ENCODE assay signal across 11 cellular contexts in genomic region chr20:41143354-41143753, GRCh38. TPM values are rescaled to one million over a fixed set of nuclear protein-coding genes. Genes with fewer than 3 reads are reported as not detected.
DNase-seq lines count a peak whose midpoint lies in the region; ATAC-seq and TF ChIP-seq lines count a peak whose summit lies in the region.
"Had no signal": no experiment of that assay in that cellular context is flagged by ENCODE, and none has a peak within 500 bp of the region (broad histone marks: within the 10 kb centered on the region; RNA-seq: fewer than 3 reads in every experiment).

No MANE protein-coding gene starts in this region.

- no peak for TF ChIP-seq CTCF in osteocyte (IDR thresholded peaks at IDR 0.05)

- 57 to 63% methylated on average over 2 of the region's 2 CpGs for WGBS in esophagus, 2 donors

- DNase-seq in T-helper 2 cell treated with Interferon-gamma antibody and Interleukin-4, amounts not matched to agents 5 μg/mL and 100 μg/mL, for 36 hours (ENCODE audit: low spot score): no peak
- DNase-seq in T-helper 2 cell: no peak
- no peak for DNase-seq in T-cell
- no peak for DNase-seq in osteocyte (ENCODE audit: extremely low spot score, unreplicated experiment)
- DNase-seq in NCI-H2029 (lab: John Stamatoyannopoulos, UW): no peak
- no peak for DNase-seq in putamen (ENCODE audit: low spot score)
- DNase-seq: amygdala; stimulated activated CD4-positive, alpha-beta T cell treated with anti-CD3 and anti-CD28 coated beads, Interleukin-2, amount 100 ng/mL, for 24 hours had no signal

- POLR2A ChIA-PET in T-cell (lab: Charles Lee): interaction anchor here (0.5 kb wide), 2 partner anchors 14 to 36 kb away, joined by 3 to 4 read pairs; no protein-coding TSS in a partner anchor

- no peak for ATAC-seq in T-cell (replicated peaks in 1 of 4)

- peak overlapping the region; percentile 92 for H3K4me3 Mint-ChIP-seq in T-helper 2 cell treated with Interferon-gamma antibody and Interleukin-4, amounts not matched to agents 5 μg/mL and 100 μg/mL, for 36 hours
- H3K4me3 Mint-ChIP-seq in T-cell (peak overlapping the region; percentile 86 to 90 (median 89)), osteocyte (ENCODE audit: unreplicated experiment) (no peak overlapping the region)
- H3K4me3 Mint-ChIP-seq in stimulated activated naive CD8-positive, alpha-beta T cell treated with anti-CD3 and anti-CD28 coated beads, Interleukin-15, Interleukin-2, amounts not matched to agents 100 ng/mL and 50 ng/mL, for 24 hours: peak overlapping the region; percentile 86

- no peaks in the 10 kb centered on the region for H3K27me3 Mint-ChIP-seq in T-helper 2 cell treated with Interferon-gamma antibody and Interleukin-4, amounts not matched to agents 5 μg/mL and 100 μg/mL, for 36 hours (ENCODE audit: low read depth)
- no peaks in the 10 kb centered on the region for H3K27me3 Mint-ChIP-seq in T-cell
- no peaks in the 10 kb centered on the region for H3K27me3 Mint-ChIP-seq in stimulated activated naive CD8-positive, alpha-beta T cell treated with anti-CD3 and anti-CD28 coated beads, Interleukin-15, Interleukin-2, amounts not matched to agents 100 ng/mL and 50 ng/mL, for 24 hours
- H3K27me3 Mint-ChIP-seq in osteocyte (ENCODE audit: unreplicated experiment): no peaks in the 10 kb centered on the region

- CTCF ChIA-PET in T-cell (lab: Charles Lee): interaction anchor here in 1 of 2 donors (1.8 to 3.9 kb wide), 2 partner anchors 8 to 14 kb away, joined by 7 to 17 read pairs; no protein-coding TSS in a partner anchor

- H3K4me3 ChIP-seq in esophagus (ENCODE audit: low read depth in 1 of 2, low read length in 2 of 2): no peak overlapping the region
- H3K4me3 ChIP-seq: hepatocyte had no signal

- peaks cover 0 to 3% of the 10 kb centered on the region in 2 donors for H3K36me3 ChIP-seq in esophagus (ENCODE audit: control insufficient read depth in 2 of 2, insufficient read depth in 2 of 2, low read length in 1 of 2)

- H3K9me3 Mint-ChIP-seq in T-helper 2 cell treated with Interferon-gamma antibody and Interleukin-4, amounts not matched to agents 5 μg/mL and 100 μg/mL, for 36 hours: no peaks in the 10 kb centered on the region
- H3K9me3 Mint-ChIP-seq in T-cell (no peaks in the 10 kb centered on the region), osteocyte (ENCODE audit: unreplicated experiment) (no peaks in the 10 kb centered on the region)
- no peaks in the 10 kb centered on the region for H3K9me3 Mint-ChIP-seq in stimulated activated naive CD8-positive, alpha-beta T cell treated with anti-CD3 and anti-CD28 coated beads, Interleukin-15, Interleukin-2, amounts not matched to agents 100 ng/mL and 50 ng/mL, for 24 hours

- peak overlapping the region; percentile 87 for H3K27ac Mint-ChIP-seq in T-helper 2 cell treated with Interferon-gamma antibody and Interleukin-4, amounts not matched to agents 5 μg/mL and 100 μg/mL, for 36 hours
- peak overlapping the region; percentile 95 to 97 for H3K27ac Mint-ChIP-seq in T-cell
- H3K27ac Mint-ChIP-seq in stimulated activated naive CD8-positive, alpha-beta T cell treated with anti-CD3 and anti-CD28 coated beads, Interleukin-15, Interleukin-2, amounts not matched to agents 100 ng/mL and 50 ng/mL, for 24 hours: peak overlapping the region; percentile 94
- no peak overlapping the region for H3K27ac Mint-ChIP-seq in osteocyte (ENCODE audit: unreplicated experiment)

- no peaks in the 10 kb centered on the region for H3K9me3 ChIP-seq in esophagus (ENCODE audit: control insufficient read depth in 2 of 2, insufficient read depth in 1 of 2, low read depth in 1 of 2, low read length in 1 of 2)

- H3K27me3 ChIP-seq in esophagus (ENCODE audit: control insufficient read depth in 1 of 2, insufficient read depth in 2 of 2, low read length in 2 of 2): no peaks in the 10 kb centered on the region
- H3K27me3 ChIP-seq: hepatocyte had no signal

- H3K4me1 Mint-ChIP-seq in T-helper 2 cell treated with Interferon-gamma antibody and Interleukin-4, amounts not matched to agents 5 μg/mL and 100 μg/mL, for 36 hours (ENCODE audit: low read depth): peaks cover 84% of the 10 kb centered on the region
- H3K4me1 Mint-ChIP-seq in T-cell: peaks cover 96 to 99% (median 97%) of the 10 kb centered on the region in 3 donors
- H3K4me1 Mint-ChIP-seq in stimulated activated naive CD8-positive, alpha-beta T cell treated with anti-CD3 and anti-CD28 coated beads, Interleukin-15, Interleukin-2, amounts not matched to agents 100 ng/mL and 50 ng/mL, for 24 hours (ENCODE audit: low read depth): peaks cover 96% of the 10 kb centered on the region
- peaks cover 55% of the 10 kb centered on the region for H3K4me1 Mint-ChIP-seq in osteocyte (ENCODE audit: unreplicated experiment)

- H3K36me3 Mint-ChIP-seq in T-helper 2 cell treated with Interferon-gamma antibody and Interleukin-4, amounts not matched to agents 5 μg/mL and 100 μg/mL, for 36 hours (ENCODE audit: low read depth): peaks cover 72% of the 10 kb centered on the region
- H3K36me3 Mint-ChIP-seq in T-cell (peaks cover 4% of the 10 kb centered on the region), osteocyte (ENCODE audit: unreplicated experiment) (peaks cover 10% of the 10 kb centered on the region)
- H3K36me3 Mint-ChIP-seq in stimulated activated naive CD8-positive, alpha-beta T cell treated with anti-CD3 and anti-CD28 coated beads, Interleukin-15, Interleukin-2, amounts not matched to agents 100 ng/mL and 50 ng/mL, for 24 hours (ENCODE audit: low read depth): peaks cover 44% of the 10 kb centered on the region

- H3K4me1 ChIP-seq in esophagus (ENCODE audit: control insufficient read depth in 2 of 2, insufficient read depth in 2 of 2, low read length in 1 of 2): peaks cover 19 to 51% of the 10 kb centered on the region in 2 donors

- peak overlapping the region; percentile 17 to 48 for H3K27ac ChIP-seq in esophagus (ENCODE audit: low read depth in 2 of 2, low read length in 1 of 2)
- H3K27ac ChIP-seq: hepatocyte had no signal

RNA-seq across cellular contexts. Expression of gene PLCG1, which starts 6.0 kb away (rescaled TPM):
- total RNA-seq in T-cell: 100 to 1,000 TPM; 390 to 589 (median 444) TPM
- polyA plus RNA-seq in esophagus: 10 to 100 TPM; 26.2 to 45.3 TPM
- 173 and 179 TPM in 2 replicates for total RNA-seq in osteocyte
